In the genomic region with DNA sequence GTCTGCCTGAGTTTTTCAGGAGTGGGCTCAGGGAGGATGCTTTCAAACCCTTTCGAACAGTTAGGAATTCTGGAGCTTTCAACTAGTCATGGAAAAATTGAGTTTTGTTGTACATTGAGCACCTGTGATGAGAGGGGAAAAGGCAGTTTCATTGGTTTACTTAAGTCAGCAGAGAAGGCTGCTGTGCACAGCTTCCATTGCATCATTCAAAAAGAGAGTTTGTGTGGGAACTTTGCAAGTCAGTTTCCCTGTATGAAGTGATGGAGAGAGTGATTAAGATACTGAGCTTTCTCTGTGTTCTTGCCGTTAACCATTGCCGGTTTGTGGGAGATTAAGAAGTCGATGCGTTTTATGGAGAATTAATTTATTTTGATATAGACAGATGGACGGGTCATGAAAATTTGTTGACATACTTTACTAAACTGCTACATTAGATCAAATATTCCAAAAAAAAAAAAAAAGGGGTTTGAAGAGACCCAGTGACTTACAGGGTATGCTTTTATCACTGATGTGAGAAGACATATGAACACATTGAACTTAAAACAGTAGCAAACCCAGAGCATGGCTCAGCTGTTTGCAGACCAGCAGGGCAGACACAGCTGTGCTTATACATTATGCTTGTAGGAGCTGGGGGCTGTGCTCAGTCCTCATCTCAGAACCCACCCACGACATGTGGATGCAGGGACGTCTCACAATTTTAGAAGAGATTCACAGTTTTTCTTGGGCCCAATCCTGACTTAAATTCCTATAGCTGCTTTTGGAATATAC, we compare ENCODE assay signal across 26 cellular contexts.
DNase-seq lines count a peak whose midpoint lies in the region; ATAC-seq lines count a peak whose summit lies in the region.
"Had no signal": no experiment of that assay in that cellular context is flagged by ENCODE, and none has a peak within 500 bp of the region (broad histone marks: within the 10 kb centered on the region; RNA-seq: fewer than 3 reads in every experiment).

No MANE protein-coding gene starts in this region.

- H3K36me3 Mint-ChIP-seq in activated T-cell treated with anti-CD3 and anti-CD28 coated beads, Interleukin-2, amount 50 U/mL, for 72 hours (ENCODE audit: insufficient read depth in 2 of 2): no peaks in the 10 kb centered on the region
- H3K36me3 Mint-ChIP-seq in activated T-helper 2 cell treated with anti-CD3 and anti-CD28 coated beads, Interferon-gamma antibody, Interleukin-2, Interleukin-4, amounts not matched to agents 10 μg/mL and 5 μg/mL and 100 μg/mL, durations not matched to agents 14 hours and 24 hours and 36 hours (ENCODE audit: low read depth): no peaks in the 10 kb centered on the region
- H3K36me3 Mint-ChIP-seq in T-helper 17 cell (ENCODE audit: low read depth) (no peaks in the 10 kb centered on the region), immature natural killer cell (no peaks in the 10 kb centered on the region)

- ATAC-seq in activated T-cell treated with anti-CD3 and anti-CD28 coated beads, Interleukin-2, amount 50 U/mL, for 72 hours (replicated peaks in 1 of 2): peak; percentile 86 to 88
- ATAC-seq in T-helper 17 cell (no peak), HG02678 (IDR thresholded peaks at IDR 0.05; ENCODE audit: unreplicated experiment) (no peak), GM21381 (IDR thresholded peaks at IDR 0.05; ENCODE audit: unreplicated experiment) (no peak)
- ATAC-seq: activated CD4-positive, CD25-positive, alpha-beta regulatory T cell treated with anti-CD3 and anti-CD28 coated beads, Interleukin-2, amount 50 U/mL, for 24 hours; activated T-cell treated with anti-CD3 and anti-CD28 coated beads, Interleukin-2, amount 50 U/mL, for 4 hours had no signal

- peak in 1 of 2 donors; percentile 1 for DNase-seq in activated T-cell treated with anti-CD3 and anti-CD28 coated beads, Interleukin-2, amount 50 U/mL, for 72 hours
- no peak for DNase-seq in activated T-cell treated with anti-CD3 and anti-CD28 coated beads, Interleukin-2, amount 50 U/mL, for 1 hour
- DNase-seq in activated T-helper 2 cell treated with anti-CD3 and anti-CD28 coated beads, Interferon-gamma antibody, Interleukin-2, Interleukin-4, amounts not matched to agents 10 μg/mL and 5 μg/mL and 100 μg/mL, durations not matched to agents 14 hours and 24 hours and 36 hours (ENCODE audit: low spot score): no peak
- peak; percentile 33 for DNase-seq in iris pigment epithelial cell (ENCODE audit: low read depth)
- DNase-seq in T-helper 17 cell: no peak
- DNase-seq in immature natural killer cell: no peak
- DNase-seq: activated CD8-positive, alpha-beta memory T cell treated with anti-CD3 and anti-CD28 coated beads for 24 hours; activated naive CD4-positive, alpha-beta T cell treated with Interleukin-2 at 50 U/mL for 16 hours; activated T-cell treated with anti-CD3 and anti-CD28 coated beads, Interleukin-2, amount 50 U/mL, for 4 hours; amygdala; colonic mucosa; foreskin melanocyte; NCI-H1105; NCI-H1930; NK-92 treated with Interleukin-12 subunit alpha and Interleukin-12 subunit beta, amount 100 ng/mL, for 24 hours; Peyer's patch; SHP77 treated with DMSO at 0.1 percent for 48 hours; stimulated activated CD4-positive, alpha-beta T cell treated with anti-CD3 and anti-CD28 coated beads, Interleukin-15, amount 100 ng/mL, for 24 hours; stimulated activated naive CD4-positive, alpha-beta T cell treated with Interleukin-2 at 50 U/mL for 16 hours; SW 1271; thyroid gland had no signal

- intact Hi-C loops in activated T-helper 2 cell treated with anti-CD3 and anti-CD28 coated beads, Interferon-gamma antibody, Interleukin-2, Interleukin-4, amounts not matched to agents 10 μg/mL and 5 μg/mL and 100 μg/mL, durations not matched to agents 14 hours and 24 hours and 36 hours (cut with micrococcal nuclease): loop anchor here (2.0 to 5.0 kb wide), 2 partner anchors 77 to 100 kb away; no protein-coding TSS in a partner anchor

- peaks cover 44% of the 10 kb centered on the region for H3K4me1 Mint-ChIP-seq in activated T-cell treated with anti-CD3 and anti-CD28 coated beads, Interleukin-2, amount 50 U/mL, for 72 hours (ENCODE audit: low read depth)
- H3K4me1 Mint-ChIP-seq in activated T-helper 2 cell treated with anti-CD3 and anti-CD28 coated beads, Interferon-gamma antibody, Interleukin-2, Interleukin-4, amounts not matched to agents 10 μg/mL and 5 μg/mL and 100 μg/mL, durations not matched to agents 14 hours and 24 hours and 36 hours (ENCODE audit: low read depth): peaks cover 33% of the 10 kb centered on the region
- no peaks in the 10 kb centered on the region for H3K4me1 Mint-ChIP-seq in T-helper 17 cell
- peaks cover 0 to 9% of the 10 kb centered on the region in 2 donors for H3K4me1 Mint-ChIP-seq in immature natural killer cell

- no peaks in the 10 kb centered on the region for H3K27me3 Mint-ChIP-seq in activated T-cell treated with anti-CD3 and anti-CD28 coated beads, Interleukin-2, amount 50 U/mL, for 72 hours (ENCODE audit: low read depth)
- no peaks in the 10 kb centered on the region for H3K27me3 Mint-ChIP-seq in activated T-helper 2 cell treated with anti-CD3 and anti-CD28 coated beads, Interferon-gamma antibody, Interleukin-2, Interleukin-4, amounts not matched to agents 10 μg/mL and 5 μg/mL and 100 μg/mL, durations not matched to agents 14 hours and 24 hours and 36 hours (ENCODE audit: low read depth)
- H3K27me3 Mint-ChIP-seq in T-helper 17 cell (no peaks in the 10 kb centered on the region), immature natural killer cell (ENCODE audit: low read depth in 3 of 3) (no peaks in the 10 kb centered on the region)

- peak overlapping the region; percentile 59 to 63 for H3K4me3 Mint-ChIP-seq in activated T-cell treated with anti-CD3 and anti-CD28 coated beads, Interleukin-2, amount 50 U/mL, for 72 hours
- no peak overlapping the region for H3K4me3 Mint-ChIP-seq in activated T-helper 2 cell treated with anti-CD3 and anti-CD28 coated beads, Interferon-gamma antibody, Interleukin-2, Interleukin-4, amounts not matched to agents 10 μg/mL and 5 μg/mL and 100 μg/mL, durations not matched to agents 14 hours and 24 hours and 36 hours (ENCODE audit: low read depth)
- no peak overlapping the region for H3K4me3 Mint-ChIP-seq in T-helper 17 cell
- no peak overlapping the region for H3K4me3 Mint-ChIP-seq in immature natural killer cell
- H3K4me3 Mint-ChIP-seq: activated T-cell treated with anti-CD3 and anti-CD28 coated beads, Interleukin-2, amount 50 U/mL, for 4 hours had no signal

- peak overlapping the region; percentile 56 for H3K27ac Mint-ChIP-seq in activated T-cell treated with anti-CD3 and anti-CD28 coated beads, Interleukin-2, amount 50 U/mL, for 72 hours
- peak overlapping the region; percentile 80 for H3K27ac Mint-ChIP-seq in activated T-helper 2 cell treated with anti-CD3 and anti-CD28 coated beads, Interferon-gamma antibody, Interleukin-2, Interleukin-4, amounts not matched to agents 10 μg/mL and 5 μg/mL and 100 μg/mL, durations not matched to agents 14 hours and 24 hours and 36 hours
- H3K27ac Mint-ChIP-seq in T-helper 17 cell (no peak overlapping the region), immature natural killer cell (no peak overlapping the region)

- H3K9me3 ChIP-seq in T-helper 17 cell (ENCODE audit: control insufficient read depth, low read length, poor library complexity, severe bottlenecking): no peaks in the 10 kb centered on the region
- H3K9me3 ChIP-seq: colonic mucosa, esophagus muscularis mucosa, Peyer's patch, prostate gland, thyroid gland had no signal

- peaks cover 0 to 2% of the 10 kb centered on the region in 2 donors for H3K9me3 Mint-ChIP-seq in activated T-cell treated with anti-CD3 and anti-CD28 coated beads, Interleukin-2, amount 50 U/mL, for 72 hours
- H3K9me3 Mint-ChIP-seq in activated T-helper 2 cell treated with anti-CD3 and anti-CD28 coated beads, Interferon-gamma antibody, Interleukin-2, Interleukin-4, amounts not matched to agents 10 μg/mL and 5 μg/mL and 100 μg/mL, durations not matched to agents 14 hours and 24 hours and 36 hours: no peaks in the 10 kb centered on the region
- peaks cover 0 to 1% (median 0%) of the 10 kb centered on the region in 6 donors for H3K9me3 Mint-ChIP-seq in immature natural killer cell
- H3K9me3 Mint-ChIP-seq: activated T-cell treated with anti-CD3 and anti-CD28 coated beads, Interleukin-2, amount 50 U/mL, for 4 hours had no signal

Comparison
In these comparisons a context has a peak if more than half of its experiments do, and no peak if none do; other contexts are left out.
1. ATAC-seq: peak in activated T-cell treated with anti-CD3 and anti-CD28 coated beads, Interleukin-2, amount 50 U/mL, for 72 hours (2 of 2); none in T-helper 17 cell (single experiment), HG02678 (single experiment) and GM21381 (single experiment).
2. H3K27ac Mint-ChIP-seq: peak in activated T-cell treated with anti-CD3 and anti-CD28 coated beads, Interleukin-2, amount 50 U/mL, for 72 hours (single experiment) and activated T-helper 2 cell treated with anti-CD3 and anti-CD28 coated beads, Interferon-gamma antibody, Interleukin-2, Interleukin-4, amounts not matched to agents 10 μg/mL and 5 μg/mL and 100 μg/mL, durations not matched to agents 14 hours and 24 hours and 36 hours (single experiment); none in T-helper 17 cell (single experiment) and immature natural killer cell (0 of 6).
3. H3K4me3 Mint-ChIP-seq: peak in activated T-cell treated with anti-CD3 and anti-CD28 coated beads, Interleukin-2, amount 50 U/mL, for 72 hours (2 of 2); none in activated T-helper 2 cell treated with anti-CD3 and anti-CD28 coated beads, Interferon-gamma antibody, Interleukin-2, Interleukin-4, amounts not matched to agents 10 μg/mL and 5 μg/mL and 100 μg/mL, durations not matched to agents 14 hours and 24 hours and 36 hours (single experiment), T-helper 17 cell (single experiment) and immature natural killer cell (0 of 5).